ENCODE assay signal across 27 cellular contexts in the genomic region with DNA sequence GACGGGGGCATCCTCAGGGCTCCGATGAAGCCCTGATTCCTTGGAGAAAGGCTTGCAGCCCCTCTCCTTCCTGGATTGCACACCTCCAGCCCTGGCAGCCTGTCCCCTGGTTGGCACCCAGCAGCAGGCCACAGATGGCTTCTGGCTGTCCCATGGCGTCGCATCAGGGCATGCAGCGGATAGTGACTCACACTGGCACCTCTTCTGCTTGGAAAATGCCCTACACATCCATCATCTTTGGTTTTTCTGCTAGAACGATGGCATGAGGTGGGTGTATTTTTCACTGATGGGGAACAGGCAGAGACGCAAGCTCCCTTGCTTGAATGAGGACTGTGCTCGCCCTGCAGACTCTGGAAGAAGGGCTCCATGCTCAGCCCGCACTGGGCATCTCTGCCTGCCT. TPM values are rescaled to one million over a fixed set of nuclear protein-coding genes. Genes with fewer than 3 reads are reported as not detected.
DNase-seq lines count a peak whose midpoint lies in the region; ATAC-seq and TF ChIP-seq lines count a peak whose summit lies in the region.
"Had no signal": no experiment of that assay in that cellular context is flagged by ENCODE, and none has a peak within 500 bp of the region (broad histone marks: within the 10 kb centered on the region; RNA-seq: fewer than 3 reads in every experiment).

No MANE protein-coding gene starts in this region.

- no peaks in the 10 kb centered on the region for H3K79me2 ChIP-seq in osteoblast (ENCODE audit: insufficient read depth, low read length)

- no peaks in the 10 kb centered on the region for H3K36me3 ChIP-seq in cardiac muscle cell
- H3K36me3 ChIP-seq in osteoblast (ENCODE audit: insufficient read depth, low read length) = no peaks in the 10 kb centered on the region
- H3K36me3 ChIP-seq: BLaER1 treated with 17β-estradiol and CSF1 and Interleukin-3, amounts not matched to agents 10 nM and 100 nM had no signal

- no peaks in the 10 kb centered on the region for H4K20me1 ChIP-seq in osteoblast (ENCODE audit: insufficient read depth, low read length)
- H4K20me1 ChIP-seq: BLaER1 treated with 17β-estradiol and CSF1 and Interleukin-3, amounts not matched to agents 10 nM and 100 nM had no signal

- H3K27ac ChIP-seq in cardiac muscle cell = peak overlapping the region; percentile 23
- no peak overlapping the region for H3K27ac ChIP-seq in osteoblast (ENCODE audit: low read depth, low read length)
- H3K27ac ChIP-seq: BLaER1 treated with 17β-estradiol and CSF1 and Interleukin-3, amounts not matched to agents 10 nM and 100 nM had no signal

- H3K9me3 ChIP-seq in cardiac muscle cell (ENCODE audit: low read depth) (no peaks in the 10 kb centered on the region), osteoblast (ENCODE audit: low read depth, low read length) (no peaks in the 10 kb centered on the region)
- H3K9me3 ChIP-seq: Caco-2 had no signal

- H3K4me3 ChIP-seq in cardiac muscle cell (no peak overlapping the region), osteoblast (ENCODE audit: insufficient read depth, low read length) (no peak overlapping the region)
- H3K4me3 ChIP-seq: BLaER1 treated with 17β-estradiol and CSF1 and Interleukin-3, amounts not matched to agents 10 nM and 100 nM; K562 had no signal

- TF ChIP-seq CTCF in cardiac muscle cell (IDR thresholded peaks at IDR 0.05; ENCODE audit: low read depth, low read length) (no peak), osteoblast (IDR thresholded peaks at IDR 0.05; ENCODE audit: extremely low read depth, low read depth, low read length) (no peak)

- no peak for ATAC-seq in HG03095 (IDR thresholded peaks at IDR 0.05; ENCODE audit: unreplicated experiment)
- ATAC-seq: HCT116, K562, Panc1, SK-N-SH treated with all-trans-retinoic acid at 6 μM for 48 hours had no signal

- intact Hi-C loops in cardiac septum (cut with DNase I) (no loop called here), head of caudate nucleus (cut with DNase I) (loop anchor here (10.0 kb wide), 1 partner anchor 54 kb away; no protein-coding TSS in a partner anchor)

- no peak for DNase-seq in cardiac muscle cell (ENCODE audit: low read depth in 1 of 2, low spot score in 1 of 2)
- DNase-seq in cardiac septum (ENCODE audit: low spot score) = no peak
- peak in 37 of 42 donors; percentile 16 to 80 (median 51) for DNase-seq in head of caudate nucleus
- DNase-seq in osteoblast (ENCODE audit: insufficient read length, low spot score, missing footprints) = peak; percentile 69
- no peak for DNase-seq in NCI-H510A (lab: John Stamatoyannopoulos, UW)
- no peak for DNase-seq in cerebellar nuclear complex (lab: John Stamatoyannopoulos, UW)
- no peak for DNase-seq in NCI-H1048 (lab: John Stamatoyannopoulos, UW)
- DNase-seq: 8988T; Caco-2; CD4-positive, alpha-beta memory T cell; DMS153; GDM1; MM.1S; NCI-H1092; NCI-H1436; NCI-H2029; NCI-H226; NCI-H524; NCI-H774; NK-92 treated with Interleukin-12 subunit alpha and Interleukin-12 subunit beta, amount 100 ng/mL, for 24 hours had no signal

- H3K27me3 ChIP-seq in cardiac muscle cell = no peaks in the 10 kb centered on the region
- H3K27me3 ChIP-seq in osteoblast (ENCODE audit: insufficient read depth, low read length) = no peaks in the 10 kb centered on the region
- H3K27me3 ChIP-seq: BLaER1 treated with 17β-estradiol and CSF1 and Interleukin-3, amounts not matched to agents 10 nM and 100 nM had no signal

- no peaks in the 10 kb centered on the region for H3K4me1 ChIP-seq in cardiac muscle cell (ENCODE audit: low read depth)
- H3K4me1 ChIP-seq in osteoblast (ENCODE audit: insufficient read depth, low read length) = peaks cover 15% of the 10 kb centered on the region
- H3K4me1 ChIP-seq: Caco-2 had no signal

- H3K4me2 ChIP-seq in osteoblast (ENCODE audit: insufficient read depth, low read length) = no peak overlapping the region

- no peak overlapping the region for H2AFZ ChIP-seq in osteoblast (ENCODE audit: low read length)

RNA-seq across cellular contexts. Expression of a gene that starts 23.2 kb away (rescaled TPM):
- total RNA-seq in cardiac muscle cell (51.7 and 77.4 TPM in 2 replicates), cardiac septum (12.6 TPM), osteoblast (86.1 and 104 TPM in 2 replicates)
- polyA plus RNA-seq in cardiac muscle cell = 21.5 and 38.5 TPM in 2 replicates
- total RNA-seq: Daoy had no signal

Comparison
In these comparisons a context has a peak if more than half of its experiments do, and no peak if none do; other contexts are left out.
1. DNase-seq: peak in head of caudate nucleus (37 of 42) and osteoblast (single experiment); none in cardiac muscle cell (0 of 2), cardiac septum (single experiment), NCI-H510A (single experiment), cerebellar nuclear complex (0 of 2) and NCI-H1048 (single experiment).